8 cellular contexts compared by ENCODE assay signal in the genomic region with DNA sequence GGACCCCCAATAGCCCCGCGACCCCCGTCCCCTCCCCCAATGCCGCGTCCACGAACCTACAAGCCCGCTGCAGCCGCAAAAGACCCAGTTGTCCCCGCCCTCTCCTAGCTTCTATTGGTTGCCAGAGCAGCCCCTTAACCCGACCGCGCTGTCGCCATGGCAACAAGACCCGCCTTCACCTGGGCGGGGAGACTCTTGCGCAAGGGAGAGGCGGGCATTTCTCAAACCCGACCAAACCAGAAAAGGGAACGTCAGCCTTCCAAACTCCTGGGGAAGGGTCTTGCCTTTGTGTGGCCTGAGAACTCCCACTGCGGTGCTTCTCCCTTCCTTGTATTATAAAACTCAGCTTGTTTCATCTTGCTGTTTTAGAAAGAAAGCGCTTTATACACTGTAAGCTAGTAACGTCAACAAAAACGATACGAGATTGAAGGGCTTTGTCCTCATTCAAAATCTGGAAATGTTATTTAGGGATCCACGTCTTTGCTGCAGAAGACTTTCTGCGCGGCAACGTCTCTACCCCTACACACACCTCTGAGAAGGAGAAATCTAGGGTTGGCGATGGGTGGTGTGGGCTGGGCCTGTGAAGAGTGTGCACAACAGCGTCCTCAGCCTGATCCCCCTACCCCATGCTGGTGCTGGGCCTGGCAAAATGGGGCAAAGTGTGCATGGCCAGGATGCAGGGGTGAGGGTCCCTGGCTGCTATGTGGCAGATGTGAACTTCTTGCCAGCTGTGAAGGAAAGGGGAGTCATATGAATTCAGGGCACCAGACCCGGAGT. TPM values are rescaled to one million over a fixed set of nuclear protein-coding genes. Genes with fewer than 3 reads are reported as not detected.
DNase-seq lines count a peak whose midpoint lies in the region; ATAC-seq and TF ChIP-seq lines count a peak whose summit lies in the region.

Gene TMEM9, minus strand, starts transcription at position 86 of the 777 bp plus-strand sequence. CDS start 551 bp downstream, outside the sequence.

- H3K4me3 ChIP-seq in Jurkat, Clone E6-1 (ENCODE audit: low read length), result peak within 1 kb of the TSS; percentile 79
- H3K4me3 ChIP-seq in PC-3 (ENCODE audit: low read length) (peak within 1 kb of the TSS; percentile 72), epithelial cell of esophagus (ENCODE audit: low read length) (peak within 1 kb of the TSS; percentile 77), mononuclear cell (ENCODE audit: low read length) (peak within 1 kb of the TSS; percentile 56)

- peaks cover 23% of the 10 kb centered on the region for H3K79me2 ChIP-seq in PC-3 (ENCODE audit: low read length)

- peak within 1 kb of the TSS; percentile 88 for H3K4me2 ChIP-seq in PC-3 (ENCODE audit: low read length)

- peak within 1 kb of the TSS; percentile 77 for H2AFZ ChIP-seq in PC-3 (ENCODE audit: low read length)

- no peaks in the 10 kb centered on the region for H3K27me3 ChIP-seq in PC-3 (ENCODE audit: low read length)
- no peaks in the 10 kb centered on the region for H3K27me3 ChIP-seq in mononuclear cell (ENCODE audit: insufficient read depth, low read length)

- TF ChIP-seq CTCF in PC-3 (conservative IDR thresholded peaks at IDR 0.05; ENCODE audit: low read depth, low read length) (no peak), epithelial cell of esophagus (IDR thresholded peaks at IDR 0.05; ENCODE audit: insufficient read depth, low read depth, low read length, missing control alignments) (no peak)

- POLR2A ChIA-PET in PC-3 (lab: Charles Lee; ENCODE audit: unreplicated experiment), result interaction anchor here (0.5 to 1.0 kb wide), 6 partner anchors 12 to 261 kb away, joined by 3 to 14 read pairs (median 4); no protein-coding TSS in a partner anchor

- H4K20me1 ChIP-seq in PC-3 (ENCODE audit: low read length), result no peaks in the 10 kb centered on the region

- H3K9me2 ChIP-seq in PC-3 (replicated peaks; ENCODE audit: low read length), result no peaks in the 10 kb centered on the region

- peaks cover 20% of the 10 kb centered on the region for H3K4me1 ChIP-seq in PC-3 (ENCODE audit: insufficient read depth, low read length)
- peaks cover 7% of the 10 kb centered on the region for H3K4me1 ChIP-seq in mononuclear cell (ENCODE audit: insufficient read depth, low read length)

- intact Hi-C loops in PC-3 (cut with micrococcal nuclease), result loop anchor here (1.0 kb wide), 4 partner anchors 16 to 76 kb away; no protein-coding TSS in a partner anchor

- TSS peak; percentile 100 for BruUV-seq in PC-3 (replicated peaks; lab: Mats Ljungman, UMichigan)

- H3K36me3 ChIP-seq in PC-3 (ENCODE audit: low read depth, low read length), result peaks cover 24% of the 10 kb centered on the region

- H3K27ac ChIP-seq in PC-3 (ENCODE audit: low read length), result peak within 1 kb of the TSS; percentile 1

- ATAC-seq in GM21717 (IDR thresholded peaks at IDR 0.05; ENCODE audit: unreplicated experiment) (peak; percentile 98), PC-3 (peak; percentile 95)

- H3K9ac ChIP-seq in PC-3 (ENCODE audit: low read length), result peak within 1 kb of the TSS; percentile 71

- H3K9me3 ChIP-seq in PC-3 (ENCODE audit: low read length), result no peaks in the 10 kb centered on the region
- H3K9me3 ChIP-seq in mononuclear cell (ENCODE audit: low read depth, low read length), result no peaks in the 10 kb centered on the region

- CTCF ChIA-PET in PC-3 (lab: Charles Lee), result interaction anchor here (0.6 to 1.3 kb wide), 6 partner anchors 9 to 532 kb away, joined by 3 to 9 read pairs (median 4); no protein-coding TSS in a partner anchor

- peak; percentile 99 for DNase-seq in D341Med (ENCODE audit: low spot score)
- DNase-seq in Jurkat, Clone E6-1 (ENCODE audit: low read depth, low spot score), result peak; percentile 93
- peak; percentile 100 for DNase-seq in PC-3
- peak; percentile 99 for DNase-seq in activated T-cell treated with anti-CD3 and anti-CD28 coated beads for 4 hours
- DNase-seq in epithelial cell of esophagus (ENCODE audit: low read depth), result peak; percentile 94
- peak; percentile 95 to 98 for DNase-seq in stimulated activated CD8-positive, alpha-beta memory T cell treated with anti-CD3 and anti-CD28 coated beads, Interleukin-2, amount 100 ng/mL, for 48 hours (ENCODE audit: low read depth in 2 of 2)

- no peaks in the 10 kb centered on the region for H3F3A ChIP-seq in PC-3 (ENCODE audit: low read length, unreplicated experiment)

RNA-seq across cellular contexts. Expression of gene TMEM9, which starts in this region (rescaled TPM):
- 42.6 TPM for polyA plus RNA-seq in Jurkat, Clone E6-1 (2012; ENCODE audit: insufficient read depth, insufficient read length)
- total RNA-seq in PC-3 (2014; rRNA removed) (428 and 435 TPM in 2 replicates), mononuclear cell (11.1 TPM)

Comparison
In these comparisons a context has a peak if more than half of its experiments do, and no peak if none do; other contexts are left out.
1. Peak in every context shown above with its lines: DNase-seq, ATAC-seq, H3K4me3 ChIP-seq and H3K27ac ChIP-seq.
2. RNA of gene TMEM9 (total RNA-seq): 428 to 435 TPM in PC-3; 11.1 TPM in mononuclear cell (single experiment); every median in the first group is over 10 times any median in the second.